13 cellular contexts compared by ENCODE assay signal in genomic region chr15:73602444-73602843, GRCh38. TPM values are rescaled to one million over a fixed set of nuclear protein-coding genes. Genes with fewer than 3 reads are reported as not detected.
DNase-seq lines count a peak whose midpoint lies in the region; ATAC-seq, FAIRE-seq and TF ChIP-seq lines count a peak whose summit lies in the region.
"Had no signal": no experiment of that assay in that cellular context is flagged by ENCODE, and none has a peak within 500 bp of the region (broad histone marks: within the 10 kb centered on the region; RNA-seq: fewer than 3 reads in every experiment).

No MANE protein-coding gene starts in this region.

- peaks cover 47% of the 10 kb centered on the region for H3K4me1 ChIP-seq in skeletal muscle satellite cell (ENCODE audit: control insufficient read depth, insufficient read depth, low read length)

- no peaks in the 10 kb centered on the region for H3K9me3 ChIP-seq in WERI-Rb-1 (ENCODE audit: severe bottlenecking)
- no peaks in the 10 kb centered on the region for H3K9me3 ChIP-seq in skeletal muscle satellite cell (replicated peaks; ENCODE audit: low read length)

- peak; percentile 8 for ATAC-seq in left ventricle myocardium superior

- intact Hi-C loops in left ventricle myocardium superior (cut with micrococcal nuclease): no loop called here

- H3K9ac ChIP-seq in skeletal muscle satellite cell (ENCODE audit: low read depth, low read length): peak overlapping the region; percentile 15

- peak; percentile 67 for FAIRE-seq in GM12891 (lab: Jason Lieb, UNC)
- FAIRE-seq: endometrium, H54 had no signal

- H3K4me2 ChIP-seq in skeletal muscle satellite cell (ENCODE audit: low read length): peak overlapping the region; percentile 57

- H3K4me3 ChIP-seq in WERI-Rb-1 (ENCODE audit: low read depth, low read length) (no peak overlapping the region), skeletal muscle satellite cell (ENCODE audit: low read length) (no peak overlapping the region)

- H3K27me3 ChIP-seq in WERI-Rb-1 (ENCODE audit: insufficient read depth, low read depth, severe bottlenecking) (no peaks in the 10 kb centered on the region), skeletal muscle satellite cell (ENCODE audit: control insufficient read depth, insufficient read depth, low read length) (no peaks in the 10 kb centered on the region)

- TF ChIP-seq POLR2A in GM12891 (IDR thresholded peaks at IDR 0.05; ENCODE audit: low read depth, low read length): no peak

- no peaks in the 10 kb centered on the region for H3K36me3 ChIP-seq in WERI-Rb-1
- H3K36me3 ChIP-seq in skeletal muscle satellite cell (ENCODE audit: insufficient read depth, low read length): no peaks in the 10 kb centered on the region

- H3K27ac ChIP-seq in WERI-Rb-1: peak overlapping the region; percentile 35
- H3K27ac ChIP-seq: HL-60 had no signal

- TF ChIP-seq CTCF in WERI-Rb-1 (IDR thresholded peaks at IDR 0.05; ENCODE audit: low read depth, low read length): no peak

- DNase-seq in GM12891 (ENCODE audit: insufficient read length, low spot score) (no peak), WERI-Rb-1 (no peak), left ventricle myocardium superior (no peak), NCI-H510A (lab: John Stamatoyannopoulos, UW) (no peak), SHP77 treated with DMSO at 0.1 percent for 48 hours (lab: John Stamatoyannopoulos, UW) (no peak)
- no peak for DNase-seq in effector CD4-positive, alpha-beta T cell
- no peak for DNase-seq in effector CD8-positive, alpha-beta T cell (lab: John Stamatoyannopoulos, UW)
- DNase-seq: activated T-cell treated with anti-CD3 and anti-CD28 coated beads, Interleukin-2, amount 50 U/mL, for 1 hour; T-cell had no signal

TF ChIP-seq in GM12891, 5 proteins besides CTCF, POLR2A, EP300 and RAD21:
- TF ChIP-seq TAF1 (IDR thresholded peaks at IDR 0.05; ENCODE audit: low read depth, low read length): no peak
- TF ChIP-seq SPI1 (IDR thresholded peaks at IDR 0.05; ENCODE audit: low read depth, low read length): no peak

RNA-seq across cellular contexts. Expression of gene NPTN, which starts 30.7 kb away (rescaled TPM):
- 28.6 TPM for polyA plus RNA-seq in GM12891 (2012; ENCODE audit: low read depth, missing spikeins)
- total RNA-seq in left ventricle myocardium superior: 203 TPM
- total RNA-seq in skeletal muscle satellite cell (2012; rRNA removed): 52.5 and 58.8 TPM in 2 replicates
